Comparison of ENCODE assay signal across 1 cellular context in the genomic region with DNA sequence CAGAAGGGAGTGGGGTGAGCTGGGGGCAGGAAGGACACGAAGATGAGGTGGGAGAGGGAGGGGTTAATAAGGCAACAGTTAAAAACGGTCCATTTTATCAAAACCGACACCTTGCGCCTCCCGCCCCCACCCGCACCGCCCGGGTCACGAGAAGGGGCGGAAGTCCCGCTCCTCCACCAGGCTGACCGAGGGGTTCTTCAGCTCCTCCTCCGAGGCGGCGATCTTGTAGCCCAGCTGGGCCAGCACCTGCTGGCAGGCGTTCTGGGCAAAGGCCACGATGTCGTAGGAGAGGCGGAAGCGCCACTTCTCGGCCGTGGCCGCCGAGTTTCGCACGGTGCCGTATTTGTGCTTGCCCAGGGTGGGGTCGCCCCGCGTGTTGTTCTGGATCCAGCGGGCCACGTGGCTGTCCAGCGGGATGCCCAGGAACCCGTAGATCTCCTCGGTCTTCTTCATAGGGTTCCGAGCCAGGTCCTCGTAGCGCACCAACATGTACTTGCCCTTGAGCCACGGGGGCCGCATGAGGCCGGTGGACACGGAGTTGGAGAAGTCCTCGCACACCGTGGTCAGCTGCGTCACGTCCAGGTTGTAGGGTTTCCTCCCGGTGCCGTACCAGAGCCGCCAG.
TF ChIP-seq lines count a peak whose summit lies in the region.

No MANE protein-coding gene starts in this region.

TF ChIP-seq in K562, 482 proteins besides CTCF, POLR2A, EP300 and RAD21 (continued from another document and continues in another):
- no peak for TF ChIP-seq ZBTB43 (CRISPR knock-in tag; IDR thresholded peaks at IDR 0.05)
- peak; percentile 29; the same call in 1 of the 2 replicates for TF ChIP-seq ARID1B (IDR thresholded peaks at IDR 0.05)
- no peak for TF ChIP-seq SMARCB1 (IDR thresholded peaks at IDR 0.05; ENCODE audit: insufficient read length, low read depth)
- no peak; the same call in 1 of the 2 replicates for TF ChIP-seq BHLHE40 (IDR thresholded peaks at IDR 0.05; ENCODE audit: low read length)
- TF ChIP-seq TFAP4 (CRISPR knock-in tag; IDR thresholded peaks at IDR 0.05; ENCODE audit: borderline replicate concordance), result peak; percentile 33; the same call in 1 of the 2 replicates
- TF ChIP-seq CBX1 (IDR thresholded peaks at IDR 0.05; ENCODE audit: low read depth), result no peak
- TF ChIP-seq NBN (IDR thresholded peaks at IDR 0.05; ENCODE audit: low read depth), result no peak
- TF ChIP-seq MAX (CRISPR knock-in tag; IDR thresholded peaks at IDR 0.05), result no peak
- TF ChIP-seq FUS (optimal IDR thresholded peaks at IDR 0.05; ENCODE audit: low read depth, low read length), result no peak
- no peak for TF ChIP-seq ZNF143 (CRISPR knock-in tag; IDR thresholded peaks at IDR 0.05)
- TF ChIP-seq CBX3 (IDR thresholded peaks at IDR 0.05; ENCODE audit: borderline replicate concordance in 1 of 2, low read length in 2 of 2), result no peak
- TF ChIP-seq KAT8 (IDR thresholded peaks at IDR 0.05; ENCODE audit: low read depth), result no peak
- TF ChIP-seq CREB1 (IDR thresholded peaks at IDR 0.05), result no peak
- no peak for TF ChIP-seq CREB1 (CRISPR knock-in tag; IDR thresholded peaks at IDR 0.05)
- TF ChIP-seq HMG20B (CRISPR knock-in tag; IDR thresholded peaks at IDR 0.05), result no peak
- no peak for TF ChIP-seq SAFB2 (IDR thresholded peaks at IDR 0.05; ENCODE audit: borderline replicate concordance, low read depth, low read length, severe bottlenecking)
- peak; percentile 65 for TF ChIP-seq CBFA2T3 (IDR thresholded peaks at IDR 0.05)
- no peak for TF ChIP-seq ZSCAN32 (CRISPR knock-in tag; IDR thresholded peaks at IDR 0.05)
- TF ChIP-seq SP2 (IDR thresholded peaks at IDR 0.05; ENCODE audit: extremely low read depth, low read depth, low read length, poor library complexity, severe bottlenecking), result no peak
- peak; percentile 39 for TF ChIP-seq CBFA2T2 (conservative IDR thresholded peaks at IDR 0.05)
- no peak for TF ChIP-seq JUNB (CRISPR knock-in tag; conservative IDR thresholded peaks at IDR 0.05)
- TF ChIP-seq NR2C2 (CRISPR knock-in tag; IDR thresholded peaks at IDR 0.05), result no peak
- TF ChIP-seq NR2C2 (tag; IDR thresholded peaks at IDR 0.05), result no peak
- TF ChIP-seq MYBL2 (IDR thresholded peaks at IDR 0.05; ENCODE audit: low read depth), result no peak
- no peak for TF ChIP-seq MYBL2 (CRISPR knock-in tag; IDR thresholded peaks at IDR 0.05; ENCODE audit: borderline replicate concordance)
- no peak for TF ChIP-seq CTCFL (IDR thresholded peaks at IDR 0.05; ENCODE audit: borderline replicate concordance, insufficient read depth, low read depth, low read length, poor library complexity, severe bottlenecking)
- no peak for TF ChIP-seq SPI1 (IDR thresholded peaks at IDR 0.05; ENCODE audit: borderline replicate concordance, low read depth, low read length)
- no peak for TF ChIP-seq GABPB1 (CRISPR knock-in tag; IDR thresholded peaks at IDR 0.05)
- TF ChIP-seq NFXL1 (CRISPR knock-in tag; IDR thresholded peaks at IDR 0.05), result no peak
- no peak for TF ChIP-seq MBD1 (CRISPR knock-in tag; IDR thresholded peaks at IDR 0.05)
- no peak for TF ChIP-seq C11orf30 (IDR thresholded peaks at IDR 0.05; ENCODE audit: low read depth)
- TF ChIP-seq NCOR1 (IDR thresholded peaks at IDR 0.05), result no peak
- no peak for TF ChIP-seq ZC3H8 (IDR thresholded peaks at IDR 0.05)
- TF ChIP-seq L3MBTL2 (IDR thresholded peaks at IDR 0.05), result no peak
- no peak for TF ChIP-seq ZNF134 (CRISPR knock-in tag; conservative IDR thresholded peaks at IDR 0.05)
- no peak for TF ChIP-seq CREM (IDR thresholded peaks at IDR 0.05; ENCODE audit: low read depth)
- no peak for TF ChIP-seq GABPA (tag; conservative IDR thresholded peaks at IDR 0.05; ENCODE audit: low read depth)
- 0 out of 2 replicates have a peak, but pooled peaks have one; percentile 36 for TF ChIP-seq ZNF592 (IDR thresholded peaks at IDR 0.05)
- no peak for TF ChIP-seq ZFP36 (IDR thresholded peaks at IDR 0.05; ENCODE audit: low read depth, low read length, partially characterized antibody)
- TF ChIP-seq, protein P1, sequence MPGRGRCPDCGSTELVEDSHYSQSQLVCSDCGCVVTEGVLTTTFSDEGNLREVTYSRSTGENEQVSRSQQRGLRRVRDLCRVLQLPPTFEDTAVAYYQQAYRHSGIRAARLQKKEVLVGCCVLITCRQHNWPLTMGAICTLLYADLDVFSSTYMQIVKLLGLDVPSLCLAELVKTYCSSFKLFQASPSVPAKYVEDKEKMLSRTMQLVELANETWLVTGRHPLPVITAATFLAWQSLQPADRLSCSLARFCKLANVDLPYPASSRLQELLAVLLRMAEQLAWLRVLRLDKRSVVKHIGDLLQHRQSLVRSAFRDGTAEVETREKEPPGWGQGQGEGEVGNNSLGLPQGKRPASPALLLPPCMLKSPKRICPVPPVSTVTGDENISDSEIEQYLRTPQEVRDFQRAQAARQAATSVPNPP (IDR thresholded peaks at IDR 0.05; ENCODE audit: borderline replicate concordance, insufficient read depth, insufficient read length), result no peak
- TF ChIP-seq, protein P2, sequence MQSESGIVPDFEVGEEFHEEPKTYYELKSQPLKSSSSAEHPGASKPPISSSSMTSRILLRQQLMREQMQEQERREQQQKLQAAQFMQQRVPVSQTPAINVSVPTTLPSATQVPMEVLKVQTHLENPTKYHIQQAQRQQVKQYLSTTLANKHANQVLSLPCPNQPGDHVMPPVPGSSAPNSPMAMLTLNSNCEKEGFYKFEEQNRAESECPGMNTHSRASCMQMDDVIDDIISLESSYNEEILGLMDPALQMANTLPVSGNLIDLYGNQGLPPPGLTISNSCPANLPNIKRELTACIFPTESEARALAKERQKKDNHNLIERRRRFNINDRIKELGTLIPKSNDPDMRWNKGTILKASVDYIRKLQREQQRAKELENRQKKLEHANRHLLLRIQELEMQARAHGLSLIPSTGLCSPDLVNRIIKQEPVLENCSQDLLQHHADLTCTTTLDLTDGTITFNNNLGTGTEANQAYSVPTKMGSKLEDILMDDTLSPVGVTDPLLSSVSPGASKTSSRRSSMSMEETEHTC (IDR thresholded peaks at IDR 0.05), result 0 out of 2 replicates have a peak, but pooled peaks have one; percentile 32
- TF ChIP-seq HDAC8 (tag; IDR thresholded peaks at IDR 0.05), result no peak
- TF ChIP-seq FOS (IDR thresholded peaks at IDR 0.05; ENCODE audit: extremely low read depth, insufficient read length), result no peak
